1 cellular context compared by ENCODE assay signal in genomic region chr10:114893248-114893647, GRCh38.
TF ChIP-seq lines count a peak whose summit lies in the region.

No MANE protein-coding gene starts in this region.

TF ChIP-seq in IMR-90, 13 proteins besides CTCF, POLR2A, EP300 and RAD21 (continued from another document):
- no peak for TF ChIP-seq ELK1 (IDR thresholded peaks at IDR 0.05; ENCODE audit: borderline replicate concordance, low read depth, low read length)
- TF ChIP-seq MAZ (IDR thresholded peaks at IDR 0.05; ENCODE audit: borderline replicate concordance, low read depth, low read length), result no peak
- TF ChIP-seq CEBPB (IDR thresholded peaks at IDR 0.05; ENCODE audit: low read depth, low read length), result no peak
- no peak for TF ChIP-seq SMC3 (IDR thresholded peaks at IDR 0.05; ENCODE audit: low read depth, low read length)
